15 cellular contexts compared by ENCODE assay signal in genomic region chr12:126051611-126052107, GRCh38.
DNase-seq lines count a peak whose midpoint lies in the region; ATAC-seq, FAIRE-seq and TF ChIP-seq lines count a peak whose summit lies in the region.
"Had no signal": no experiment of that assay in that cellular context is flagged by ENCODE, and none has a peak within 500 bp of the region (broad histone marks: within the 10 kb centered on the region; RNA-seq: fewer than 3 reads in every experiment).

No MANE protein-coding gene starts in this region.

- H3K4me1 ChIP-seq in A549 (no peaks in the 10 kb centered on the region), BE2C (no peaks in the 10 kb centered on the region)
- H3K4me1 ChIP-seq: neural progenitor cell had no signal

- FAIRE-seq in A549 (lab: Jason Lieb, UNC), result no peak
- FAIRE-seq: kidney, TTC549 had no signal

- no peaks in the 10 kb centered on the region for H3K36me3 ChIP-seq in BE2C
- H3K36me3 ChIP-seq: brain microvascular endothelial cell, neural progenitor cell had no signal

- H3K27me3 ChIP-seq in BE2C, result no peaks in the 10 kb centered on the region
- H3K27me3 ChIP-seq: brain microvascular endothelial cell, neural progenitor cell had no signal

- H3K4me3 ChIP-seq in A549 (no peak overlapping the region), BE2C (ENCODE audit: low read depth, low read length) (no peak overlapping the region)
- H3K4me3 ChIP-seq: neural progenitor cell had no signal

- TF ChIP-seq EP300 in A549 (IDR thresholded peaks at IDR 0.05), result no peak

- CTCF ChIA-PET in A549 (lab: Yijun Ruan, JAX) (no interaction called here), RWPE1 (lab: Yijun Ruan, JAX) (interaction anchor here (0.6 to 0.8 kb wide), 2 partner anchors 256 to 517 kb away, joined by 3 read pairs; no protein-coding TSS in a partner anchor)

- no peak for TF ChIP-seq RAD21 in A549 (conservative IDR thresholded peaks at IDR 0.05 in 1 of 2, IDR thresholded peaks at IDR 0.05 in 1 of 2)

- no peak for TF ChIP-seq POLR2A in A549 (IDR thresholded peaks at IDR 0.05; ENCODE audit: low read length)

- DNase-seq in A549 (ENCODE audit: low read depth in 1 of 2, low spot score in 1 of 2) (peak in 1 of 2 experiments; percentile 17), HT1080 (ENCODE audit: low read depth) (peak; percentile 87), RWPE1 (ENCODE audit: low spot score) (peak; percentile 84), fibroblast of peridontal ligament (ENCODE audit: extremely low read depth) (peak; percentile 34), BE2C (no peak), middle frontal gyrus (ENCODE audit: extremely low spot score, low spot score) (no peak)
- DNase-seq in stimulated activated naive CD4-positive, alpha-beta T cell (lab: John Stamatoyannopoulos, UW), result no peak
- DNase-seq: brain microvascular endothelial cell; erythroblast; kidney; MV-4-11; stimulated activated naive B cell treated with anti-CD40 and anti-IgM and Interleukin-4, amounts not matched to agents 10 μg/mL and 1 μg/mL and 100 μg/mL, for 72 hours had no signal

- ATAC-seq in A549 (no peak), GM21515 (IDR thresholded peaks at IDR 0.05; ENCODE audit: unreplicated experiment) (no peak)
- ATAC-seq: stimulated activated naive B cell treated with anti-CD40 and anti-IgM and Interleukin-4, amounts not matched to agents 10 μg/mL and 1 μg/mL and 100 μg/mL, for 72 hours had no signal

- TF ChIP-seq CTCF in A549 (IDR thresholded peaks at IDR 0.05) (no peak), RWPE1 (conservative IDR thresholded peaks at IDR 0.05; ENCODE audit: low read depth) (peak; percentile 51; the same call in 1 of the 2 replicates), BE2C (IDR thresholded peaks at IDR 0.05; ENCODE audit: low read depth, low read length) (no peak)

- 2% methylated on average over 6 of the region's 6 CpGs for WGBS in A549 (ENCODE audit: missing lambda C conversion rate)

- H3K4me2 ChIP-seq in A549, result no peak overlapping the region
- H3K4me2 ChIP-seq: neural progenitor cell had no signal

- H3K9me3 ChIP-seq in A549 (no peaks in the 10 kb centered on the region), BE2C (peaks cover 2% of the 10 kb centered on the region; the same call in 1 of the 2 replicates)

- H3K27ac ChIP-seq in A549 (no peak overlapping the region), RWPE1 (no peak overlapping the region)
- H3K27ac ChIP-seq: brain microvascular endothelial cell, neural progenitor cell had no signal

- POLR2A ChIA-PET in A549 (lab: Yijun Ruan, JAX) (no interaction called here), RWPE1 (lab: Yijun Ruan, JAX; ENCODE audit: low non-redundant PET) (no interaction called here)

TF ChIP-seq in A549, 52 proteins besides CTCF, POLR2A, EP300 and RAD21:
- TF ChIP-seq PBX3 (IDR thresholded peaks at IDR 0.05) (no peak), FOSL2 (IDR thresholded peaks at IDR 0.05) (no peak), FOSL2 (CRISPR knock-in tag; IDR thresholded peaks at IDR 0.05) (peak; percentile 74), ESRRA (IDR thresholded peaks at IDR 0.05; ENCODE audit: borderline replicate concordance, low read length) (no peak)

Comparison
In these comparisons a context has a peak if more than half of its experiments do, and no peak if none do; other contexts are left out.
1. DNase-seq: peak in HT1080 (single experiment), RWPE1 (single experiment) and fibroblast of peridontal ligament (single experiment); none in stimulated activated naive CD4-positive, alpha-beta T cell (0 of 6), BE2C (single experiment) and middle frontal gyrus (single experiment).